7 cellular contexts compared by ENCODE assay signal in genomic region chr2:185242462-185242861, GRCh38.
"Had no signal": no experiment of that assay in that cellular context is flagged by ENCODE, and none has a peak within 500 bp of the region (broad histone marks: within the 10 kb centered on the region; RNA-seq: fewer than 3 reads in every experiment).

No MANE protein-coding gene starts in this region.

- FAIRE-seq: HTR-8/SVneo had no signal

- H3K4me2 ChIP-seq: KMS-11 had no signal

- H3K9ac ChIP-seq: KMS-11 had no signal

- DNase-seq: Karpas-422, Kasumi-1, KBM-7, KG1 had no signal

- H3K27ac ChIP-seq: HL-60, KMS-11 had no signal
